Comparison of ENCODE assay signal across 18 cellular contexts in genomic region chr2:134141598-134142340, GRCh38.
A peak's percentile ranks its signal among the peaks of the same experiment; 100 is the strongest.
DNase-seq lines count a peak whose midpoint lies in the region; ATAC-seq, FAIRE-seq and TF ChIP-seq lines count a peak whose summit lies in the region.
"Had no signal": no experiment of that assay in that cellular context is flagged by ENCODE, and none has a peak within 500 bp of the region (broad histone marks: within the 10 kb centered on the region; RNA-seq: fewer than 3 reads in every experiment).

No MANE protein-coding gene starts in this region.

- DNase-seq in CD4-positive, CD25-positive, alpha-beta regulatory T cell = no peak
- DNase-seq in H7 (peak; percentile 59), astrocyte (ENCODE audit: low read depth) (no peak), memory B cell (ENCODE audit: low spot score in 2 of 2) (no peak), ovary (no peak), kidney glomerular epithelial cell (lab: John Stamatoyannopoulos, UW) (no peak), smooth muscle cell (lab: John Stamatoyannopoulos, UW; ENCODE audit: unreplicated experiment) (no peak)
- DNase-seq: activated CD4-positive, alpha-beta T cell treated with anti-CD3 and anti-CD28 coated beads, Interleukin-2, amount 50 U/mL, for 1 hour; midbrain; NCI-H2029; NCI-H82; posterior cingulate gyrus; Right ventricle myocardium superior; stimulated activated CD4-positive, alpha-beta T cell treated with anti-CD3 and anti-CD28 coated beads, Interleukin-12 subunit alpha, Interleukin-12 subunit beta, amount 100 ng/mL, for 4 hours; T-helper 9 cell had no signal

- H3K27ac Mint-ChIP-seq in CD4-positive, CD25-positive, alpha-beta regulatory T cell = peak overlapping the region in 2 of 3 donors; percentile 23 to 37
- H3K27ac Mint-ChIP-seq in astrocyte (ENCODE audit: unreplicated experiment) = peak overlapping the region; percentile 75
- H3K27ac Mint-ChIP-seq in memory B cell = peak overlapping the region; percentile 85

- intact Hi-C loops in ovary (cut with DNase I) = no loop called here

- no peak for ATAC-seq in CD4-positive, CD25-positive, alpha-beta regulatory T cell (ENCODE audit: low read depth in 2 of 2)
- ATAC-seq in memory B cell (ENCODE audit: low read depth) = peak; percentile 34
- ATAC-seq in HG03108 (IDR thresholded peaks at IDR 0.05; ENCODE audit: unreplicated experiment) = no peak

- no peak overlapping the region for H3K27ac ChIP-seq in CD4-positive, CD25-positive, alpha-beta regulatory T cell (ENCODE audit: insufficient read depth, low read length, poor library complexity, severe bottlenecking)
- H3K27ac ChIP-seq in astrocyte (ENCODE audit: low read depth, low read length) = no peak overlapping the region
- no peak overlapping the region for H3K27ac ChIP-seq in ovary
- no peak overlapping the region for H3K27ac ChIP-seq in smooth muscle cell (ENCODE audit: low read depth)
- H3K27ac ChIP-seq: thoracic aorta had no signal

- TF ChIP-seq POLR2A in ovary (IDR thresholded peaks at IDR 0.05) = no peak

- H2AFZ ChIP-seq in astrocyte (ENCODE audit: low read depth, low read length) (no peak overlapping the region), smooth muscle cell (ENCODE audit: low read depth) (no peak overlapping the region)

- FAIRE-seq in astrocyte (lab: Jason Lieb, UNC) = no peak

- TF ChIP-seq EP300 in ovary (IDR thresholded peaks at IDR 0.05) = no peak

- no peak overlapping the region for H3K4me3 ChIP-seq in CD4-positive, CD25-positive, alpha-beta regulatory T cell (ENCODE audit: low read depth, low read length)
- H3K4me3 ChIP-seq in H7 (ENCODE audit: insufficient read depth, low read depth, low read length) (no peak overlapping the region), astrocyte (ENCODE audit: insufficient read depth, low read depth, low read length) (no peak overlapping the region), ovary (no peak overlapping the region), smooth muscle cell (no peak overlapping the region)
- H3K4me3 ChIP-seq: MG63, thoracic aorta had no signal

- H3K4me2 ChIP-seq in astrocyte (ENCODE audit: low read length) (no peak overlapping the region), smooth muscle cell (no peak overlapping the region)

- no peaks in the 10 kb centered on the region for H3K9me3 ChIP-seq in CD4-positive, CD25-positive, alpha-beta regulatory T cell (ENCODE audit: control insufficient read depth in 2 of 2, low read length in 2 of 2)
- no peaks in the 10 kb centered on the region for H3K9me3 ChIP-seq in astrocyte (ENCODE audit: insufficient read depth, low read depth, low read length)
- no peaks in the 10 kb centered on the region for H3K9me3 ChIP-seq in ovary
- no peaks in the 10 kb centered on the region for H3K9me3 ChIP-seq in smooth muscle cell (replicated peaks; ENCODE audit: low read depth)
- H3K9me3 ChIP-seq: MG63, thoracic aorta had no signal

- no peaks in the 10 kb centered on the region for H3K9me3 Mint-ChIP-seq in CD4-positive, CD25-positive, alpha-beta regulatory T cell
- H3K9me3 Mint-ChIP-seq in astrocyte (ENCODE audit: unreplicated experiment) (no peaks in the 10 kb centered on the region), memory B cell (no peaks in the 10 kb centered on the region)

- H3K27me3 Mint-ChIP-seq in CD4-positive, CD25-positive, alpha-beta regulatory T cell = no peaks in the 10 kb centered on the region
- no peaks in the 10 kb centered on the region for H3K27me3 Mint-ChIP-seq in astrocyte (ENCODE audit: low read depth, unreplicated experiment)
- no peaks in the 10 kb centered on the region for H3K27me3 Mint-ChIP-seq in memory B cell

- TF ChIP-seq CTCF in astrocyte (IDR thresholded peaks at IDR 0.05; ENCODE audit: insufficient read depth, low read depth, low read length) (no peak), ovary (IDR thresholded peaks at IDR 0.05) (no peak), smooth muscle cell (IDR thresholded peaks at IDR 0.05; ENCODE audit: borderline replicate concordance, insufficient read depth, poor library complexity, severe bottlenecking) (no peak)

- H4K20me1 ChIP-seq in astrocyte (ENCODE audit: insufficient read depth, low read length) = no peaks in the 10 kb centered on the region
- H4K20me1 ChIP-seq in smooth muscle cell (ENCODE audit: low read depth) = peaks cover 95% of the 10 kb centered on the region

- H3K79me2 ChIP-seq in astrocyte (ENCODE audit: insufficient read depth, low read length) = peaks cover 36% of the 10 kb centered on the region
- no peaks in the 10 kb centered on the region for H3K79me2 ChIP-seq in smooth muscle cell (ENCODE audit: low read depth)

- peaks cover 5% of the 10 kb centered on the region for H3K36me3 ChIP-seq in CD4-positive, CD25-positive, alpha-beta regulatory T cell (ENCODE audit: control insufficient read depth, insufficient read depth, low read length)
- H3K36me3 ChIP-seq in H7 (replicated peaks; ENCODE audit: control insufficient read depth, insufficient read depth, low read length) (no peaks in the 10 kb centered on the region), astrocyte (ENCODE audit: insufficient read depth, low read length) (no peaks in the 10 kb centered on the region), ovary (no peaks in the 10 kb centered on the region), smooth muscle cell (ENCODE audit: low read depth) (no peaks in the 10 kb centered on the region)
- H3K36me3 ChIP-seq: MG63, thoracic aorta had no signal

- 84 to 96% (median 91%) methylated on average over 6 of the region's 6 CpGs for WGBS in ovary, 3 donors
- 89% methylated on average over 6 of the region's 6 CpGs for WGBS in smooth muscle cell (ENCODE audit: low lambda C conversion rate)

- H3K27me3 ChIP-seq in CD4-positive, CD25-positive, alpha-beta regulatory T cell (ENCODE audit: control insufficient read depth, insufficient read depth, low read length) = no peaks in the 10 kb centered on the region
- H3K27me3 ChIP-seq in H7 (ENCODE audit: control insufficient read depth, insufficient read depth, low read length) (no peaks in the 10 kb centered on the region), astrocyte (ENCODE audit: insufficient read depth, low read length) (no peaks in the 10 kb centered on the region), ovary (no peaks in the 10 kb centered on the region), smooth muscle cell (ENCODE audit: low read depth) (no peaks in the 10 kb centered on the region)
- H3K27me3 ChIP-seq: MG63 had no signal

- H3K9ac ChIP-seq in astrocyte (ENCODE audit: low read length) (no peak overlapping the region), smooth muscle cell (ENCODE audit: low read depth) (no peak overlapping the region)

- peaks cover 6% of the 10 kb centered on the region for H3K4me1 ChIP-seq in CD4-positive, CD25-positive, alpha-beta regulatory T cell (ENCODE audit: control insufficient read depth, insufficient read depth, low read length, poor library complexity, severe bottlenecking)
- H3K4me1 ChIP-seq in astrocyte (ENCODE audit: insufficient read depth, low read length) (peaks cover 29% of the 10 kb centered on the region), ovary (ENCODE audit: insufficient read depth) (peaks cover 8% of the 10 kb centered on the region), smooth muscle cell (ENCODE audit: low read depth) (peaks cover 3% of the 10 kb centered on the region)

- H3F3A ChIP-seq in smooth muscle cell (ENCODE audit: low read depth) = no peaks in the 10 kb centered on the region

- peaks cover 27% of the 10 kb centered on the region for H3K36me3 Mint-ChIP-seq in CD4-positive, CD25-positive, alpha-beta regulatory T cell
- H3K36me3 Mint-ChIP-seq in astrocyte (ENCODE audit: low read depth, unreplicated experiment) = peaks cover 3% of the 10 kb centered on the region
- peaks cover 18% of the 10 kb centered on the region for H3K36me3 Mint-ChIP-seq in memory B cell

- H3K4me1 Mint-ChIP-seq in CD4-positive, CD25-positive, alpha-beta regulatory T cell = peaks cover 25 to 81% (median 69%) of the 10 kb centered on the region in 4 donors
- H3K4me1 Mint-ChIP-seq in astrocyte (ENCODE audit: low read depth, unreplicated experiment) (peaks cover 71% of the 10 kb centered on the region), memory B cell (peaks cover 72% of the 10 kb centered on the region)

- H3K4me3 Mint-ChIP-seq in CD4-positive, CD25-positive, alpha-beta regulatory T cell = peak overlapping the region in 1 of 4 donors; percentile 12
- peak overlapping the region; percentile 70 for H3K4me3 Mint-ChIP-seq in astrocyte (ENCODE audit: unreplicated experiment)
- H3K4me3 Mint-ChIP-seq in memory B cell = peak overlapping the region; percentile 2

Comparison
In these comparisons a context has a peak if more than half of its experiments do, and no peak if none do; other contexts are left out.
1. H3K27ac Mint-ChIP-seq: peak in every context shown above with its lines; median percentile 85 in memory B cell; 75 in astrocyte; 30 in CD4-positive, CD25-positive, alpha-beta regulatory T cell.